In genomic region chrX:26914232-26914631, GRCh38 we compare ENCODE assay signal across 24 cellular contexts.
"Had no signal": no experiment of that assay in that cellular context is flagged by ENCODE, and none has a peak within 500 bp of the region (broad histone marks: within the 10 kb centered on the region; RNA-seq: fewer than 3 reads in every experiment).

No MANE protein-coding gene starts in this region.

- H3K4me1 ChIP-seq: esophagus muscularis mucosa, gastroesophageal sphincter, right lobe of liver, stomach, transverse colon had no signal

- H3K9me3 Mint-ChIP-seq: activated naive CD8-positive, alpha-beta T cell treated with anti-CD3 and anti-CD28 coated beads for 36 hours; activated T-cell treated with anti-CD3 and anti-CD28 coated beads, Interleukin-2, amount 50 U/mL, for 4 hours; activated T-helper 2 cell treated with anti-CD3 and anti-CD28 coated beads, Interferon-gamma antibody, Interleukin-2, Interleukin-4, amounts not matched to agents 10 μg/mL and 5 μg/mL and 100 μg/mL, durations not matched to agents 14 hours and 24 hours and 36 hours; dendritic cell treated with granulocyte-macrophage colony-stimulating factor and Interleukin-4, amounts not matched to agents 40 ng/mL and 50 ng/mL, for 4 days; stimulated activated memory B cell treated with anti-CD40 and anti-IgM and Interleukin-4, amounts not matched to agents 10 μg/mL and 1 μg/mL and 100 μg/mL, for 72 hours had no signal

- H3K36me3 Mint-ChIP-seq: activated naive CD8-positive, alpha-beta T cell treated with anti-CD3 and anti-CD28 coated beads for 36 hours; stimulated activated memory B cell treated with anti-CD40 and anti-IgM and Interleukin-4, amounts not matched to agents 10 μg/mL and 1 μg/mL and 100 μg/mL, for 72 hours had no signal

- H3K27ac ChIP-seq: esophagus muscularis mucosa, gastroesophageal sphincter, right lobe of liver, skin epidermis, stomach, transverse colon had no signal

- H3K4me3 ChIP-seq: esophagus muscularis mucosa, gastroesophageal sphincter, right lobe of liver, skin epidermis, stomach, transverse colon had no signal

- H3K27me3 ChIP-seq: esophagus muscularis mucosa, gastroesophageal sphincter, right lobe of liver, stomach, transverse colon had no signal

- H3K4me1 Mint-ChIP-seq: activated naive CD8-positive, alpha-beta T cell treated with anti-CD3 and anti-CD28 coated beads for 36 hours; naive thymus-derived CD4-positive, alpha-beta T cell; neural crest cell; stimulated activated memory B cell treated with anti-CD40 and anti-IgM and Interleukin-4, amounts not matched to agents 10 μg/mL and 1 μg/mL and 100 μg/mL, for 72 hours had no signal

- ATAC-seq: activated T-cell treated with anti-CD3 and anti-CD28 coated beads, Interleukin-2, amount 50 U/mL, for 4 hours; gastroesophageal sphincter; left colon; naive thymus-derived CD4-positive, alpha-beta T cell; right lobe of liver; stimulated activated memory B cell treated with anti-CD40 and anti-IgM and Interleukin-4, amounts not matched to agents 10 μg/mL and 1 μg/mL and 100 μg/mL, for 72 hours; WTC11 had no signal

- H3K27ac Mint-ChIP-seq: activated naive CD8-positive, alpha-beta T cell treated with anti-CD3 and anti-CD28 coated beads for 36 hours; activated T-helper 2 cell treated with anti-CD3 and anti-CD28 coated beads, Interferon-gamma antibody, Interleukin-2, Interleukin-4, amounts not matched to agents 10 μg/mL and 5 μg/mL and 100 μg/mL, durations not matched to agents 14 hours and 24 hours and 36 hours; dendritic cell treated with granulocyte-macrophage colony-stimulating factor and Interleukin-4, amounts not matched to agents 40 ng/mL and 50 ng/mL, for 4 days; naive thymus-derived CD4-positive, alpha-beta T cell; stimulated activated memory B cell treated with anti-CD40 and anti-IgM and Interleukin-4, amounts not matched to agents 10 μg/mL and 1 μg/mL and 100 μg/mL, for 72 hours; WTC11 had no signal

- H3K36me3 ChIP-seq: esophagus muscularis mucosa, gastroesophageal sphincter, right lobe of liver, stomach, transverse colon had no signal

- DNase-seq: activated CD4-positive, alpha-beta T cell treated with anti-CD3 and anti-CD28 coated beads, Interleukin-2, amount 50 U/mL, for 48 hours; activated CD8-positive, alpha-beta memory T cell treated with anti-CD3 and anti-CD28 coated beads, Interleukin-2, amount 50 U/mL, for 48 hours; activated naive CD4-positive, alpha-beta T cell; activated naive CD8-positive, alpha-beta T cell treated with anti-CD3 and anti-CD28 coated beads for 36 hours; activated T-cell treated with anti-CD3 and anti-CD28 coated beads, Interleukin-2, amount 50 U/mL, for 4 hours; effector memory CD4-positive, alpha-beta T cell; head of caudate nucleus; islet precursor cell; left colon; naive thymus-derived CD4-positive, alpha-beta T cell; occipital lobe; right lobe of liver; stimulated activated CD4-positive, alpha-beta T cell treated with anti-CD3 and anti-CD28 coated beads, Interleukin-1b, Interleukin-23, amount 100 ng/mL, for 48 hours; stomach; T-helper 9 cell; transverse colon had no signal

- H3K27me3 Mint-ChIP-seq: activated naive CD8-positive, alpha-beta T cell treated with anti-CD3 and anti-CD28 coated beads for 36 hours; dendritic cell treated with granulocyte-macrophage colony-stimulating factor and Interleukin-4, amounts not matched to agents 40 ng/mL and 50 ng/mL, for 4 days; naive thymus-derived CD4-positive, alpha-beta T cell; stimulated activated memory B cell treated with anti-CD40 and anti-IgM and Interleukin-4, amounts not matched to agents 10 μg/mL and 1 μg/mL and 100 μg/mL, for 72 hours had no signal

- H3K9me3 ChIP-seq: esophagus muscularis mucosa, gastroesophageal sphincter, right lobe of liver, stomach, transverse colon had no signal

- H3K4me3 Mint-ChIP-seq: activated naive CD8-positive, alpha-beta T cell treated with anti-CD3 and anti-CD28 coated beads for 36 hours; activated T-cell treated with anti-CD3 and anti-CD28 coated beads, Interleukin-2, amount 50 U/mL, for 4 hours; dendritic cell treated with granulocyte-macrophage colony-stimulating factor and Interleukin-4, amounts not matched to agents 40 ng/mL and 50 ng/mL, for 4 days; naive thymus-derived CD4-positive, alpha-beta T cell; neural crest cell; stimulated activated memory B cell treated with anti-CD40 and anti-IgM and Interleukin-4, amounts not matched to agents 10 μg/mL and 1 μg/mL and 100 μg/mL, for 72 hours; WTC11 had no signal
